In genomic region chr10:1020966-1021365, GRCh38 we compare ENCODE assay signal across 1 cellular context.
A peak's percentile ranks its signal among the peaks of the same experiment; 100 is the strongest.
TF ChIP-seq lines count a peak whose summit lies in the region.

No MANE protein-coding gene starts in this region.

TF ChIP-seq in K562, 482 proteins besides CTCF, POLR2A, EP300 and RAD21:
- TF ChIP-seq HOXB6 (CRISPR knock-in tag; IDR thresholded peaks at IDR 0.05; ENCODE audit: borderline replicate concordance) (no peak), YBX1 (IDR thresholded peaks at IDR 0.05) (no peak), JUN (IDR thresholded peaks at IDR 0.05; ENCODE audit: borderline replicate concordance, low read depth, low read length) (no peak), JUN (CRISPR knock-in tag; IDR thresholded peaks at IDR 0.05; ENCODE audit: borderline replicate concordance) (no peak), TRIM24 (IDR thresholded peaks at IDR 0.05) (no peak), PHF21A (IDR thresholded peaks at IDR 0.05; ENCODE audit: borderline replicate concordance, low read depth) (no peak), STAG1 (CRISPR knock-in tag; IDR thresholded peaks at IDR 0.05; ENCODE audit: borderline replicate concordance) (no peak), VEZF1 (CRISPR knock-in tag; IDR thresholded peaks at IDR 0.05) (no peak), POLR2G (IDR thresholded peaks at IDR 0.05; ENCODE audit: low read depth, low read length) (peak; percentile 66)
